21 cellular contexts compared by ENCODE assay signal in the genomic region with DNA sequence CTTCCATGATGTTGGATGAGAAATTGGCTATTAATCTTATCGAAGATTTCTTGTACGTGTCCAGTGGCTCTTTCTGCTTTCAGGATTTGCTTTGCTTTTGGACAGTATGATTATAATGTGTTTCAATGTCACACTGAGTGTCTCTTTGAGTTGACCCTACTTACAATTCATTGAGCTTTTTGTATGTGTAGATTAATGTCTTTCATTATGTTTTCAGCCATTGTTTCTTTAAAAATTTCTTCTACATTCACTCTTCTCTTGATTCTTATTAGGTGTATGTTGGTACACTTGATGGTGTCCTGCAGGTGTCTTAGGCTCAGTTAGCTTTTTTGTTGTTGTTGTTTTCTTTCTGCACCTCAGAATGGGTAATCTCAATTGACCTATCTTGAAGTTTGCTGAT. TPM values are rescaled to one million over a fixed set of nuclear protein-coding genes. Genes with fewer than 3 reads are reported as not detected.
"Had no signal": no experiment of that assay in that cellular context is flagged by ENCODE, and none has a peak within 500 bp of the region (broad histone marks: within the 10 kb centered on the region; RNA-seq: fewer than 3 reads in every experiment).

No MANE protein-coding gene starts in this region.

- H3K27ac ChIP-seq: prostate gland, suprapubic skin, vagina had no signal

- H3K27ac Mint-ChIP-seq: activated naive CD4-positive, alpha-beta T cell treated with anti-CD3 and anti-CD28 coated beads for 36 hours; mesothelial cell of epicardium; stimulated activated naive CD8-positive, alpha-beta T cell treated with anti-CD3 and anti-CD28 coated beads, Interleukin-15, Interleukin-2, amounts not matched to agents 100 ng/mL and 50 ng/mL, for 24 hours had no signal

- H3K27me3 Mint-ChIP-seq: central memory CD8-positive, alpha-beta T cell; stimulated activated naive CD8-positive, alpha-beta T cell treated with anti-CD3 and anti-CD28 coated beads, Interleukin-15, Interleukin-2, amounts not matched to agents 100 ng/mL and 50 ng/mL, for 24 hours had no signal

- H3K9me3 Mint-ChIP-seq: central memory CD8-positive, alpha-beta T cell had no signal

- H3K27me3 ChIP-seq: ascending aorta, colonic mucosa, suprapubic skin, transverse colon, vagina had no signal

- H3K4me3 Mint-ChIP-seq: activated naive CD4-positive, alpha-beta T cell treated with anti-CD3 and anti-CD28 coated beads for 36 hours; central memory CD8-positive, alpha-beta T cell; mesothelial cell of epicardium; neural crest cell; stimulated activated naive CD8-positive, alpha-beta T cell treated with anti-CD3 and anti-CD28 coated beads, Interleukin-15, Interleukin-2, amounts not matched to agents 100 ng/mL and 50 ng/mL, for 24 hours had no signal

- DNase-seq: activated CD4-positive, alpha-beta T cell treated with anti-CD3 and anti-CD28 coated beads, Interleukin-2, amount 50 U/mL, for 4 hours; activated naive CD4-positive, alpha-beta T cell treated with anti-CD3 and anti-CD28 coated beads for 36 hours; activated T-cell treated with anti-CD3 and anti-CD28 coated beads, Interleukin-2, amount 50 U/mL, for 1 hour; erythroblast; hypothalamus; kidney; stimulated activated CD4-positive, alpha-beta T cell treated with anti-CD3 and anti-CD28 coated beads, Interleukin-2, amount 100 ng/mL, for 24 hours; transverse colon had no signal

- H3K4me1 Mint-ChIP-seq: mesothelial cell of epicardium had no signal

- ATAC-seq: left lobe of liver, right cardiac atrium had no signal

- H3K4me3 ChIP-seq: ascending aorta, colonic mucosa, lung, prostate gland, suprapubic skin, transverse colon, vagina had no signal

- H3K9me3 ChIP-seq: colonic mucosa, prostate gland, suprapubic skin, transverse colon, vagina had no signal

RNA-seq across cellular contexts. Expression of gene PLAC9, which starts 16.6 kb away (rescaled TPM):
- total RNA-seq: activated naive CD4-positive, alpha-beta T cell treated with anti-CD3 and anti-CD28 coated beads for 36 hours; T-helper 1 cell treated with Interleukin-12 subunit alpha and Interleukin-12 subunit beta and Interleukin-4 antibody, amounts not matched to agents 30 ng/mL and 1 ng/mL, for 36 hours had no signal
